In genomic region chr4:57291911-57292310, GRCh38 we compare ENCODE assay signal across 16 cellular contexts.
DNase-seq lines count a peak whose midpoint lies in the region; ATAC-seq and TF ChIP-seq lines count a peak whose summit lies in the region.
"Had no signal": no experiment of that assay in that cellular context is flagged by ENCODE, and none has a peak within 500 bp of the region (broad histone marks: within the 10 kb centered on the region; RNA-seq: fewer than 3 reads in every experiment).

No MANE protein-coding gene starts in this region.

- H3K9ac ChIP-seq in smooth muscle cell (ENCODE audit: low read depth) = no peak overlapping the region

- H3K36me3 ChIP-seq in smooth muscle cell (ENCODE audit: low read depth) = no peaks in the 10 kb centered on the region

- TF ChIP-seq CTCF in choroid plexus epithelial cell (conservative IDR thresholded peaks at IDR 0.05; ENCODE audit: low read depth, low read length) (no peak), smooth muscle cell (IDR thresholded peaks at IDR 0.05; ENCODE audit: borderline replicate concordance, insufficient read depth, poor library complexity, severe bottlenecking) (no peak)

- DNase-seq in GM04503 (ENCODE audit: low read depth) (peak; percentile 0), RPMI7951 (ENCODE audit: low read depth) (peak; percentile 40), choroid plexus epithelial cell (ENCODE audit: low read depth) (peak; percentile 2), smooth muscle cell (lab: John Stamatoyannopoulos, UW; ENCODE audit: unreplicated experiment) (no peak), superior temporal gyrus (ENCODE audit: extremely low spot score) (no peak), left ventricle myocardium superior (no peak)
- DNase-seq: ACHN; Calu3; CD4-positive, alpha-beta T cell; DMS79; GF-D8; NCI-H187 treated with DMSO at 0.1 percent for 48 hours; NCI-H774; SIG-M5 had no signal

- intact Hi-C loops in left ventricle myocardium superior (cut with micrococcal nuclease) = no loop called here

- no peaks in the 10 kb centered on the region for H3K9me3 ChIP-seq in smooth muscle cell (replicated peaks; ENCODE audit: low read depth)

- H2AFZ ChIP-seq in smooth muscle cell (ENCODE audit: low read depth) = no peak overlapping the region

- H3F3A ChIP-seq in smooth muscle cell (ENCODE audit: low read depth) = no peaks in the 10 kb centered on the region

- ATAC-seq in GM18519 (IDR thresholded peaks at IDR 0.05; ENCODE audit: low FRiP score, unreplicated experiment) = no peak
- no peak for ATAC-seq in left ventricle myocardium superior
- ATAC-seq: Panc1 had no signal

- H4K20me1 ChIP-seq in smooth muscle cell (ENCODE audit: low read depth) = no peaks in the 10 kb centered on the region

- H3K27me3 ChIP-seq in smooth muscle cell (ENCODE audit: low read depth) = no peaks in the 10 kb centered on the region

- no peak overlapping the region for H3K4me2 ChIP-seq in smooth muscle cell

- H3K79me2 ChIP-seq in smooth muscle cell (ENCODE audit: low read depth) = no peaks in the 10 kb centered on the region

- H3K27ac ChIP-seq in smooth muscle cell (ENCODE audit: low read depth) = peak overlapping the region; percentile 22

- H3K4me3 ChIP-seq in choroid plexus epithelial cell (ENCODE audit: low read depth, low read length) (no peak overlapping the region), smooth muscle cell (no peak overlapping the region)

- 48% methylated on average over 3 of the region's 3 CpGs for WGBS in smooth muscle cell (ENCODE audit: low lambda C conversion rate)

- no peaks in the 10 kb centered on the region for H3K4me1 ChIP-seq in smooth muscle cell (ENCODE audit: low read depth)

Comparison
In these comparisons a context has a peak if more than half of its experiments do, and no peak if none do; other contexts are left out.
1. DNase-seq: peak in GM04503 (single experiment), RPMI7951 (single experiment) and choroid plexus epithelial cell (single experiment); none in smooth muscle cell (single experiment), superior temporal gyrus (single experiment) and left ventricle myocardium superior (single experiment).